Comparison of ENCODE assay signal across 26 cellular contexts in the genomic region with DNA sequence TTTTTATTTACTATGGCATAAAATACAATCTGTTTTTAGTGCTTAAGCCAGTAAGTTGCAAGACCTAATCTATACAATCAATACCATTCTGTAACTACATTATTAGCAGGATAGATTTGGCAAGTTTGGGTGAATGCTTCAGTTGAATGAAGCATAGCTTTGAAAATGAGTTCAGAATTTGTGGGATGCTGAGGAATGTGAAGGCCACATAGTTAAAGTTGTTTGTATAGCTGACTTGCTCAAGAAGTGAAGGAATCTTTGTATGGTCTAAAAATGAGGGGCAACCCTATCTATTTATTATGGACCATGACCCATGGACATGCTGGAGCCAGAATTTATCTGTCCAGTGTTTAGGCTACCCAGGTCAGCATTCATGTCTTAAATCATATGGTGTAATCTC.
"Had no signal": no experiment of that assay in that cellular context is flagged by ENCODE, and none has a peak within 500 bp of the region (broad histone marks: within the 10 kb centered on the region; RNA-seq: fewer than 3 reads in every experiment).

No MANE protein-coding gene starts in this region.

- H3K27me3 ChIP-seq: adrenal gland, colonic mucosa, esophagus squamous epithelium, gastrocnemius medialis, sigmoid colon, stomach, tibial artery had no signal

- DNase-seq: activated CD4-positive, alpha-beta T cell treated with anti-CD3 and anti-CD28 coated beads for 1 hour; activated CD4-positive, alpha-beta T cell treated with anti-CD3 and anti-CD28 coated beads, Interleukin-2, amount 10 ng/mL, durations not matched to agents 7 days and 5 days; activated CD8-positive, alpha-beta memory T cell treated with anti-CD3 and anti-CD28 coated beads, Interleukin-2, amount 10 ng/mL, durations not matched to agents 7 days and 5 days; activated CD8-positive, alpha-beta T cell treated with anti-CD3 and anti-CD28 coated beads for 36 hours; activated naive CD4-positive, alpha-beta T cell; activated T-cell treated with anti-CD3 and anti-CD28 coated beads, Interleukin-2, amount 50 U/mL, for 72 hours; adrenal gland; colonic mucosa; effector CD8-positive, alpha-beta T cell; esophagus squamous epithelium; gastrocnemius medialis; glutamatergic neuron; islet precursor cell; left cardiac atrium; left ventricle myocardium superior; retina; sigmoid colon; stimulated activated CD4-positive, alpha-beta T cell treated with anti-CD3 and anti-CD28 coated beads, Interleukin-1b, Interleukin-23, amount 100 ng/mL, for 48 hours; stimulated activated CD4-positive, alpha-beta T cell treated with anti-CD3 and anti-CD28 coated beads, Interleukin-4, amount 100 ng/mL, for 4 hours; stimulated activated CD8-positive, alpha-beta memory T cell treated with anti-CD3 and anti-CD28 coated beads, Interleukin-4, amount 100 ng/mL, for 48 hours; stimulated activated naive B cell treated with anti-CD40 and anti-IgM and Interleukin-4, amounts not matched to agents 10 μg/mL and 1 μg/mL and 100 μg/mL, for 72 hours; stomach; tibial artery had no signal

- H3K4me2 ChIP-seq: smooth muscle cell had no signal

- H3K4me3 ChIP-seq: adrenal gland, colonic mucosa, esophagus squamous epithelium, gastrocnemius medialis, sigmoid colon, smooth muscle cell, stomach, tibial artery had no signal

- H3K36me3 ChIP-seq: adrenal gland, colonic mucosa had no signal

- H3K4me1 ChIP-seq: adrenal gland, tibial artery had no signal

- ATAC-seq: activated CD8-positive, alpha-beta memory T cell treated with anti-CD3 and anti-CD28 coated beads, Interleukin-2, amount 10 ng/mL, durations not matched to agents 7 days and 5 days; activated CD8-positive, alpha-beta T cell treated with anti-CD3 and anti-CD28 coated beads for 36 hours; activated T-cell treated with anti-CD3 and anti-CD28 coated beads, Interleukin-2, amount 50 U/mL, for 72 hours; gastrocnemius medialis; left cardiac atrium; left ventricle myocardium superior; stimulated activated naive B cell treated with anti-CD40 and anti-IgM and Interleukin-4, amounts not matched to agents 10 μg/mL and 1 μg/mL and 100 μg/mL, for 72 hours; WTC11 had no signal

- H3K9me3 ChIP-seq: adrenal gland, colonic mucosa, esophagus squamous epithelium, gastrocnemius medialis, sigmoid colon, stomach, tibial artery had no signal

- H3K27ac ChIP-seq: adrenal gland, colonic mucosa, epithelial cell of prostate, esophagus squamous epithelium, gastrocnemius medialis, sigmoid colon, stomach, tibial artery had no signal
